ENCODE assay signal across 14 cellular contexts in the genomic region with DNA sequence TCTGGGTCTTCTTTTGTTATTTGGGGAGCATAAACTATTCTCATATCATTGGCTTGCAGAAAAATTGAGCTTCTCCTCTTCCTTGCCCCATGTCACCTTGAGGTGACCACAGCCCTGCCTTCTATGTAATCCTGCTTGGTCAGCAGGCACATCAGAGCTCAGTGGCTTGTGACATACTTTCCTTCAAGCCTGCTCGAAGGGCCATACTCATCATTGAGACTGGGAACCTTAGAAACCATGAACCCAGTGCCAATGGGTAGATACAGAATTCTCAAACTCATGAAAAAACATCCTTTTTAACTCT. TPM values are rescaled to one million over a fixed set of nuclear protein-coding genes. Genes with fewer than 3 reads are reported as not detected.
DNase-seq lines count a peak whose midpoint lies in the region; ATAC-seq and TF ChIP-seq lines count a peak whose summit lies in the region.
"Had no signal": no experiment of that assay in that cellular context is flagged by ENCODE, and none has a peak within 500 bp of the region (broad histone marks: within the 10 kb centered on the region; RNA-seq: fewer than 3 reads in every experiment).

No MANE protein-coding gene starts in this region.

- H3K27me3 ChIP-seq in A673 (replicated peaks; ENCODE audit: insufficient read depth, low read depth, low read length, poor library complexity): peaks cover 29% of the 10 kb centered on the region
- H3K27me3 ChIP-seq: hepatocyte, upper lobe of right lung had no signal

- POLR2A ChIA-PET in T-cell (lab: Charles Lee): interaction anchor here in 1 of 2 donors (0.5 to 0.7 kb wide), 2 partner anchors 21 to 50 kb away, joined by 3 read pairs; no protein-coding TSS in a partner anchor
- POLR2A ChIA-PET in A673 (lab: Charles Lee; ENCODE audit: low non-redundant PET): no interaction called here

- peak; percentile 53 for DNase-seq in SIG-M5 treated with dmso at 0.1 percent for 504 hours (lab: John Stamatoyannopoulos, UW; ENCODE audit: unreplicated experiment)
- DNase-seq in SIG-M5 (lab: John Stamatoyannopoulos, UW): no peak
- DNase-seq in T-cell: no peak
- DNase-seq in natural killer cell treated with Interleukin-12 subunit alpha and Interleukin-12 subunit beta and Interleukin-15 and Interleukin-18, amount 100 ng/mL, for 72 hours (ENCODE audit: low spot score): no peak
- no peak for DNase-seq in superior temporal gyrus (ENCODE audit: extremely low spot score)
- DNase-seq in A673 (ENCODE audit: low spot score): no peak
- no peak for DNase-seq in mesothelial cell of epicardium (ENCODE audit: low spot score in 2 of 2, unreplicated experiment in 2 of 2)
- DNase-seq: activated CD4-positive, alpha-beta T cell treated with anti-CD3 and anti-CD28 coated beads, Interleukin-2, amount 50 U/mL, for 1 hour; amygdala; mesenchymal stem cell; NCI-H2107; upper lobe of right lung had no signal

- CTCF ChIA-PET in T-cell (lab: Charles Lee): interaction anchor here in 1 of 2 donors (1.1 to 1.2 kb wide), 2 partner anchors 18 to 74 kb away, joined by 3 to 5 read pairs; no protein-coding TSS in a partner anchor
- CTCF ChIA-PET in A673 (lab: Charles Lee): no interaction called here

- H3K27me3 Mint-ChIP-seq in T-cell (peaks cover 2 to 3% of the 10 kb centered on the region in 2 donors), mesothelial cell of epicardium (ENCODE audit: low read depth) (peaks cover 55% of the 10 kb centered on the region)
- H3K27me3 Mint-ChIP-seq in natural killer cell treated with Interleukin-12 subunit alpha and Interleukin-12 subunit beta and Interleukin-15 and Interleukin-18, amount 100 ng/mL, for 72 hours: no peaks in the 10 kb centered on the region

- H3K27ac Mint-ChIP-seq in T-cell (peak overlapping the region; percentile 79 to 84), mesothelial cell of epicardium (no peak overlapping the region)
- peak overlapping the region; percentile 92 to 96 for H3K27ac Mint-ChIP-seq in natural killer cell treated with Interleukin-12 subunit alpha and Interleukin-12 subunit beta and Interleukin-15 and Interleukin-18, amount 100 ng/mL, for 72 hours

- TF ChIP-seq CTCF in A673 (conservative IDR thresholded peaks at IDR 0.05; ENCODE audit: low read depth, low read length) (no peak), mesothelial cell of epicardium (IDR thresholded peaks at IDR 0.05; ENCODE audit: unreplicated experiment) (no peak)

- peak overlapping the region; percentile 37 to 55 (median 53) for H3K4me3 Mint-ChIP-seq in T-cell
- peak overlapping the region; percentile 78 for H3K4me3 Mint-ChIP-seq in natural killer cell treated with Interleukin-12 subunit alpha and Interleukin-12 subunit beta and Interleukin-15 and Interleukin-18, amount 100 ng/mL, for 72 hours
- H3K4me3 Mint-ChIP-seq in mesothelial cell of epicardium: no peak overlapping the region

- no peaks in the 10 kb centered on the region for H3K9me3 ChIP-seq in A673 (ENCODE audit: low read depth, low read length, poor library complexity, severe bottlenecking)
- H3K9me3 ChIP-seq: upper lobe of right lung had no signal

- no peaks in the 10 kb centered on the region for H3K36me3 ChIP-seq in A673 (ENCODE audit: insufficient read depth, low read length, poor library complexity, severe bottlenecking)
- H3K36me3 ChIP-seq: upper lobe of right lung had no signal

- intact Hi-C loops in A673 (cut with micrococcal nuclease; ENCODE audit: unreplicated experiment): no loop called here

- H3K9me3 Mint-ChIP-seq in T-cell (peaks cover 0 to 8% (median 5%) of the 10 kb centered on the region in 3 donors), mesothelial cell of epicardium (peaks cover 14% of the 10 kb centered on the region)
- H3K9me3 Mint-ChIP-seq in natural killer cell treated with Interleukin-12 subunit alpha and Interleukin-12 subunit beta and Interleukin-15 and Interleukin-18, amount 100 ng/mL, for 72 hours: peaks cover 2% of the 10 kb centered on the region

- H3K36me3 Mint-ChIP-seq in T-cell (no peaks in the 10 kb centered on the region), mesothelial cell of epicardium (no peaks in the 10 kb centered on the region)
- H3K36me3 Mint-ChIP-seq in natural killer cell treated with Interleukin-12 subunit alpha and Interleukin-12 subunit beta and Interleukin-15 and Interleukin-18, amount 100 ng/mL, for 72 hours: peaks cover 13% of the 10 kb centered on the region

- no peak overlapping the region for H3K27ac ChIP-seq in A673 (ENCODE audit: low read depth, low read length, poor library complexity, severe bottlenecking)
- H3K27ac ChIP-seq: hepatocyte, upper lobe of right lung had no signal

- BruUV-seq in A673 (replicated peaks; lab: Mats Ljungman, UMichigan): no TSS peak

- H3K4me3 ChIP-seq in A673 (ENCODE audit: low read depth, low read length, poor library complexity, severe bottlenecking): no peak overlapping the region
- H3K4me3 ChIP-seq: hepatocyte, upper lobe of right lung had no signal

- ATAC-seq in GM21723 (IDR thresholded peaks at IDR 0.05; ENCODE audit: unreplicated experiment) (peak; percentile 23), T-cell (replicated peaks in 1 of 4) (no peak)
- peak; percentile 72 to 79 for ATAC-seq in natural killer cell treated with Interleukin-12 subunit alpha and Interleukin-12 subunit beta and Interleukin-15 and Interleukin-18, amount 100 ng/mL, for 72 hours
- ATAC-seq: upper lobe of right lung had no signal

- no peaks in the 10 kb centered on the region for H3K4me1 ChIP-seq in A673 (ENCODE audit: insufficient read depth, low read length, poor library complexity, severe bottlenecking)
- H3K4me1 ChIP-seq: upper lobe of right lung had no signal

- H3K4me1 Mint-ChIP-seq in T-cell (peaks cover 66 to 72% (median 68%) of the 10 kb centered on the region in 3 donors), mesothelial cell of epicardium (no peaks in the 10 kb centered on the region)
- H3K4me1 Mint-ChIP-seq in natural killer cell treated with Interleukin-12 subunit alpha and Interleukin-12 subunit beta and Interleukin-15 and Interleukin-18, amount 100 ng/mL, for 72 hours (ENCODE audit: low read depth in 2 of 2): peaks cover 59 to 71% of the 10 kb centered on the region in 2 donors

RNA-seq across cellular contexts. Expression of a gene that starts 3.7 kb away (rescaled TPM):
- 10 to 100 TPM in 2 of 5 donors, 1 to 10 TPM in 3; 3.3 to 15.1 (median 8.1) TPM for total RNA-seq in T-cell
- total RNA-seq in natural killer cell treated with Interleukin-12 subunit alpha and Interleukin-12 subunit beta and Interleukin-15 and Interleukin-18, amount 100 ng/mL, for 72 hours: 1 to 10 TPM in 1 of 2 donors, under 1 TPM in 1; 0.48 to 2.5 TPM
- not detected in 2 replicates for total RNA-seq in A673 (2021)
- not detected in 3 replicates for total RNA-seq in mesothelial cell of epicardium

RNA-seq across cellular contexts. Expression of a gene that starts 20.5 kb away (rescaled TPM):
- total RNA-seq in T-cell: 10 to 100 TPM in 3 of 5 donors, 1 to 10 TPM in 2; 4.0 to 14.6 (median 10.1) TPM
- total RNA-seq in natural killer cell treated with Interleukin-12 subunit alpha and Interleukin-12 subunit beta and Interleukin-15 and Interleukin-18, amount 100 ng/mL, for 72 hours: 10 to 100 TPM; 28.3 to 46.2 TPM
- not detected in 2 replicates for total RNA-seq in A673 (2021)
- total RNA-seq in mesothelial cell of epicardium: not detected in 3 replicates

RNA-seq across cellular contexts. Expression of a gene that starts 56.8 kb away (rescaled TPM):
- total RNA-seq in T-cell: 1 to 10 TPM; 1.1 to 2.5 (median 1.6) TPM
- total RNA-seq in natural killer cell treated with Interleukin-12 subunit alpha and Interleukin-12 subunit beta and Interleukin-15 and Interleukin-18, amount 100 ng/mL, for 72 hours: 1 to 10 TPM; 4.0 to 6.2 TPM
- not detected in 2 replicates for total RNA-seq in A673 (2021)
- not detected in 3 replicates for total RNA-seq in mesothelial cell of epicardium

Comparison
In these comparisons a context has a peak if more than half of its experiments do, and no peak if none do; other contexts are left out.
1. ATAC-seq: peak in GM21723 (single experiment) and natural killer cell treated with Interleukin-12 subunit alpha and Interleukin-12 subunit beta and Interleukin-15 and Interleukin-18, amount 100 ng/mL, for 72 hours (2 of 2); none in T-cell (0 of 4).